Comparison of ENCODE assay signal across 1 cellular context in the genomic region with DNA sequence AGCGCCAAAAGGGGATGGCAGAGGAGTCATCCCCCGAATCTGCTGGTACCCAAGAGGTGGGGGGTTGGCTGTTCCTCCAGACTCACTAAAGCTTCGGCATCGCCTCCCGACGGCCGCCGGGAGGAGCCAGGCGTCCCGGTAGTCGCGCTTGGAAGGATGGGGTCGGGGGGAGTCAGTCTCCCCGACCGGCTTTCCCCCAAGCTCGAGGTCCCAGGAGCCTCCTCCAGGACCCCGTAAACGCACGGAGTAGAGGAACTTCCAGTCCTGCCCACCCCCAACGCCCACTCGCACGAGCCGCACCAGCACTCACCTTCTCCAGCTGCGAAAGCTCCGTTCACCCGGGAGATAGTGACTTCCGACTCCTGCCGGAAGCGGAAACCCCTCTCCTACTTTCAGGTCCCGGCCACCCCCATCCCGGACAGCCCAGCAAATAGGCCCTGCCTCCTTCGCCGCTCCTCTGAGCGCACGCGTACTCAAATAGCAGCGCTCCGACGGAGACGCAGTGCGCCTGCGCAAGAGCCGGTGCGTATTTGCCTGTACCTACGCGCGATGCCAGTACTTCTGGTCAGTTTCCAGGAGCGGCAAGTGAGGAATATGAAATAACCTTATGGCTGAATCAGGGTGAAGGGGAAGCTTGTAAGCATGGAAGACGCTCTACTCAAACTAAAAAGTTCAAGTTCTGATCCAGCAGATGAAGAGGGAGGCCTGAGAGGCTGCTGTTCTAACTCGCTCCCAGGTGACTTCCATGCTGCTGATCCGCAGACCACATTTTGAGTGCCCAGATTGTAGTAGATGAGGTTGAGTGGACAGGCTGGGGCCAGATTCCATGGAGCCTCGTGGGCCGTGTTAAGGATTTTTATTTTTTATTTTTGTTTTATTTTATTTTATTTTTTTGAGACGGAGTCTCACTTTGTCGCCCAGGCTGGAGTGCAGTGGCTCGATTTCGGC.
TF ChIP-seq lines count a peak whose summit lies in the region.

Gene ELOF1 (minus strand): TSS at position 350 of the 948 bp plus-strand sequence. CDS start 4,883 bp downstream, outside the sequence.

TF ChIP-seq in liver, 16 proteins besides CTCF, POLR2A, EP300 and RAD21 (continued from another document):
- TF ChIP-seq REST (IDR thresholded peaks at IDR 0.05) (peak; percentile 71), FOXA1 (IDR thresholded peaks at IDR 0.05) (peak; percentile 84)
